ENCODE assay signal across 1 cellular context in genomic region chr12:14723763-14724162, GRCh38.
TF ChIP-seq lines count a peak whose summit lies in the region.

No MANE protein-coding gene starts in this region.

TF ChIP-seq in HepG2, 621 proteins besides CTCF, POLR2A, EP300 and RAD21 (continued from another document):
- 0 out of 2 replicates have a peak, but pooled peaks have one; percentile 16 for TF ChIP-seq THRA (CRISPR knock-in tag; IDR thresholded peaks at IDR 0.05; ENCODE audit: borderline replicate concordance)
- TF ChIP-seq SIN3A (IDR thresholded peaks at IDR 0.05; ENCODE audit: borderline replicate concordance, low read depth, low read length): no peak
- no peak for TF ChIP-seq MED8 (CRISPR knock-in tag; IDR thresholded peaks at IDR 0.05; ENCODE audit: insufficient replicate concordance)
- no peak for TF ChIP-seq ZNF10 (CRISPR knock-in tag; IDR thresholded peaks at IDR 0.05; ENCODE audit: borderline replicate concordance, low read depth)
- no peak for TF ChIP-seq GPN1 (CRISPR knock-in tag; IDR thresholded peaks at IDR 0.05; ENCODE audit: borderline replicate concordance)
- no peak for TF ChIP-seq AHDC1 (CRISPR knock-in tag; IDR thresholded peaks at IDR 0.05; ENCODE audit: borderline replicate concordance)
- TF ChIP-seq ONECUT2 (CRISPR knock-in tag; IDR thresholded peaks at IDR 0.05): no peak
- no peak for TF ChIP-seq KIAA2018 (CRISPR knock-in tag; IDR thresholded peaks at IDR 0.05; ENCODE audit: borderline replicate concordance)
- peak; percentile 12 for TF ChIP-seq TEAD3 (CRISPR knock-in tag; optimal IDR thresholded peaks at IDR 0.05; ENCODE audit: borderline replicate concordance)
- TF ChIP-seq SNAPC4 (CRISPR knock-in tag; IDR thresholded peaks at IDR 0.05): no peak
- 0 out of 2 replicates have a peak, but pooled peaks have one; percentile 22 for TF ChIP-seq ZNF687 (CRISPR knock-in tag; IDR thresholded peaks at IDR 0.05)
- TF ChIP-seq CEBPG (CRISPR knock-in tag; IDR thresholded peaks at IDR 0.05): peak; percentile 67
